Comparison of ENCODE assay signal across 17 cellular contexts in the genomic region with DNA sequence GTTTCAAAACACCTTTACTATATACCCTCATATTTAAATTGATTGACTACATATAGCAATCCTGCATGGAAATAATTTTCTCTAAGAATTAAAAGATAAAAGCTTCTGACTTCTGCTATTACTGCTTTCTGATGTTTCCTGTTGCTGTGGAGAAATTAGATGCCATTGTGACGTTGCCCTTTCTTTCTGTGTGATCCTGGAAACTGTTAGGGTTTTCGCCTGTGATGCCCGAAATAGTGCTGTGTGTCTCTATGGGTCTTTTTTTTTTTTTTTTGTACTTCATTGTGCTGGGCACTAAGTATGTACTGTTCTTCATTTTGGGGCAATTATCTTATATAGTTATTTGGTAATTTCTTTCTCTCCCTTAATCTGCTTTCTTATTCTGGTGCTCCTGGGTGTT.
"Had no signal": no experiment of that assay in that cellular context is flagged by ENCODE, and none has a peak within 500 bp of the region (broad histone marks: within the 10 kb centered on the region; RNA-seq: fewer than 3 reads in every experiment).

No MANE protein-coding gene starts in this region.

- H3K27me3 ChIP-seq: esophagus muscularis mucosa, spleen, upper lobe of right lung had no signal

- H3K4me3 Mint-ChIP-seq: activated CD8-positive, alpha-beta T cell treated with anti-CD3 and anti-CD28 coated beads, Interleukin-2, amount 10 ng/mL, durations not matched to agents 7 days and 5 days; activated naive CD4-positive, alpha-beta T cell treated with anti-CD3 and anti-CD28 coated beads for 36 hours; activated T-cell treated with anti-CD3 and anti-CD28 coated beads, Interleukin-2, amount 50 U/mL, for 24 hours; brain; nephron; T-helper 1 cell treated with Interleukin-12 subunit alpha and Interleukin-12 subunit beta and Interleukin-4 antibody, amounts not matched to agents 30 μg/mL and 1 μg/mL, for 36 hours had no signal

- H3K9me3 ChIP-seq: esophagus muscularis mucosa, spleen, upper lobe of right lung had no signal

- H3K9me3 Mint-ChIP-seq: activated naive CD4-positive, alpha-beta T cell treated with anti-CD3 and anti-CD28 coated beads for 36 hours; activated T-cell treated with anti-CD3 and anti-CD28 coated beads, Interleukin-2, amount 50 U/mL, for 24 hours; nephron; T-helper 1 cell treated with Interleukin-12 subunit alpha and Interleukin-12 subunit beta and Interleukin-4 antibody, amounts not matched to agents 30 μg/mL and 1 μg/mL, for 36 hours had no signal

- ATAC-seq: activated CD8-positive, alpha-beta T cell treated with anti-CD3 and anti-CD28 coated beads, Interleukin-2, amount 10 ng/mL, durations not matched to agents 7 days and 5 days; upper lobe of right lung had no signal

- DNase-seq: activated CD4-positive, alpha-beta T cell treated with anti-CD3 and anti-CD28 coated beads for 48 hours; activated CD4-positive, CD25-positive, alpha-beta regulatory T cell; activated CD8-positive, alpha-beta T cell treated with anti-CD3 and anti-CD28 coated beads, Interleukin-2, amount 10 ng/mL, durations not matched to agents 7 days and 5 days; activated naive CD4-positive, alpha-beta T cell treated with anti-CD3 and anti-CD28 coated beads for 36 hours; activated T-cell treated with anti-CD3 and anti-CD28 coated beads, Interleukin-2, amount 50 U/mL, for 24 hours; caudate nucleus; cortex of kidney; effector CD4-positive, alpha-beta T cell; mesendoderm; spleen; stimulated activated CD4-positive, alpha-beta T cell treated with anti-CD3 and anti-CD28 coated beads, Interleukin-4, amount 100 ng/mL, for 4 hours; stimulated activated naive CD4-positive, alpha-beta T cell; upper lobe of right lung had no signal

- H3K27ac Mint-ChIP-seq: activated CD8-positive, alpha-beta T cell treated with anti-CD3 and anti-CD28 coated beads, Interleukin-2, amount 10 ng/mL, durations not matched to agents 7 days and 5 days; activated naive CD4-positive, alpha-beta T cell treated with anti-CD3 and anti-CD28 coated beads for 36 hours; activated T-cell treated with anti-CD3 and anti-CD28 coated beads, Interleukin-2, amount 50 U/mL, for 24 hours; brain; nephron; T-helper 1 cell treated with Interleukin-12 subunit alpha and Interleukin-12 subunit beta and Interleukin-4 antibody, amounts not matched to agents 30 μg/mL and 1 μg/mL, for 36 hours had no signal

- H3K36me3 ChIP-seq: esophagus muscularis mucosa, spleen, upper lobe of right lung had no signal

- H3K4me3 ChIP-seq: esophagus muscularis mucosa, spleen, upper lobe of right lung had no signal

- H3K27me3 Mint-ChIP-seq: activated T-cell treated with anti-CD3 and anti-CD28 coated beads, Interleukin-2, amount 50 U/mL, for 24 hours had no signal

- H3K27ac ChIP-seq: esophagus muscularis mucosa, spleen, upper lobe of right lung had no signal
